Comparison of ENCODE assay signal across 27 cellular contexts in genomic region chr4:155423671-155424070, GRCh38. TPM values are rescaled to one million over a fixed set of nuclear protein-coding genes. Genes with fewer than 3 reads are reported as not detected.
A peak's percentile ranks its signal among the peaks of the same experiment; 100 is the strongest.
DNase-seq lines count a peak whose midpoint lies in the region; ATAC-seq, FAIRE-seq and TF ChIP-seq lines count a peak whose summit lies in the region.
"Had no signal": no experiment of that assay in that cellular context is flagged by ENCODE, and none has a peak within 500 bp of the region (broad histone marks: within the 10 kb centered on the region; RNA-seq: fewer than 3 reads in every experiment).

No MANE protein-coding gene starts in this region.

- no peaks in the 10 kb centered on the region for H3K36me3 ChIP-seq in left ventricle myocardium inferior
- no peaks in the 10 kb centered on the region for H3K36me3 ChIP-seq in vagina
- H3K36me3 ChIP-seq: BE2C had no signal

- TF ChIP-seq POLR2A in vagina (IDR thresholded peaks at IDR 0.05): no peak
- no peak for TF ChIP-seq POLR2A in H54 (IDR thresholded peaks at IDR 0.05; ENCODE audit: low read depth, low read length)

- H3K27me3 ChIP-seq in left ventricle myocardium inferior (ENCODE audit: low read depth): no peaks in the 10 kb centered on the region
- no peaks in the 10 kb centered on the region for H3K27me3 ChIP-seq in vagina
- H3K27me3 ChIP-seq: BE2C, BLaER1 had no signal

- peak; percentile 55 for ATAC-seq in Right ventricle myocardium superior (ENCODE audit: poor library complexity)
- ATAC-seq in Right ventricle myocardium inferior: no peak
- peak; percentile 50 for ATAC-seq in left ventricle myocardium superior

- no peak for TF ChIP-seq CTCF in left ventricle myocardium inferior (IDR thresholded peaks at IDR 0.05; ENCODE audit: borderline replicate concordance)
- TF ChIP-seq CTCF in LNCaP clone FGC (IDR thresholded peaks at IDR 0.05; ENCODE audit: control insufficient read depth, extremely low read depth, insufficient read depth): no peak
- TF ChIP-seq CTCF in vagina (IDR thresholded peaks at IDR 0.05): no peak

- H3K9me3 ChIP-seq in left ventricle myocardium inferior (replicated peaks) (peaks cover 15% of the 10 kb centered on the region), vagina (no peaks in the 10 kb centered on the region)
- H3K9me3 ChIP-seq: BE2C had no signal

- no peak for DNase-seq in Right ventricle myocardium superior
- DNase-seq in Right ventricle myocardium inferior (ENCODE audit: missing footprints): no peak
- DNase-seq in left ventricle myocardium superior: no peak
- DNase-seq in left ventricle myocardium inferior: no peak
- DNase-seq in LNCaP clone FGC (ENCODE audit: low read depth): peak; percentile 81
- DNase-seq in cerebellar cortex (ENCODE audit: low spot score): peak; percentile 71
- DNase-seq in vagina (ENCODE audit: extremely low spot score in 2 of 2): no peak
- DNase-seq in H54 (ENCODE audit: insufficient read length, low spot score): no peak
- DNase-seq: 8988T; ACHN; BE2C; C1 segment of cervical spinal cord; CD4-positive, alpha-beta memory T cell; CD4-positive, CD25-positive, alpha-beta regulatory T cell; CD8-positive, alpha-beta memory T cell; COR-L47; DMS 273 treated with DMSO at 0.1 percent for 48 hours; DMS153; DMS53; DMS79; DND-41; EL; GF-D8 had no signal

- H3K27ac ChIP-seq in left ventricle myocardium inferior (replicated peaks) (no peak overlapping the region), vagina (no peak overlapping the region)
- H3K27ac ChIP-seq: BLaER1 had no signal

- H3K4me3 ChIP-seq in left ventricle myocardium inferior: no peak overlapping the region
- H3K4me3 ChIP-seq in LNCaP clone FGC (ENCODE audit: low read depth, low read length): no peak overlapping the region
- no peak overlapping the region for H3K4me3 ChIP-seq in vagina
- H3K4me3 ChIP-seq: BLaER1 had no signal

- FAIRE-seq in H54 (lab: Jason Lieb, UNC): no peak
- FAIRE-seq: A204.1, G401.6, GM12891 had no signal

- H3K4me1 ChIP-seq in left ventricle myocardium inferior (peaks cover 25% of the 10 kb centered on the region), vagina (no peaks in the 10 kb centered on the region)
- H3K4me1 ChIP-seq: BE2C had no signal

- intact Hi-C loops in Right ventricle myocardium superior (cut with DNase I) (no loop called here), Right ventricle myocardium inferior (cut with DNase I) (no loop called here), left ventricle myocardium superior (cut with micrococcal nuclease) (no loop called here), left ventricle myocardium inferior (cut with micrococcal nuclease) (no loop called here), vagina (cut with DNase I) (no loop called here)

RNA-seq across cellular contexts. Expression of gene MAP9, which starts 46.9 kb away (rescaled TPM):
- 5.3 TPM for total RNA-seq in Right ventricle myocardium superior
- 7.3 TPM for total RNA-seq in Right ventricle myocardium inferior
- total RNA-seq in left ventricle myocardium superior: 9.9 TPM
- total RNA-seq in left ventricle myocardium inferior: 6.6 TPM
- total RNA-seq in vagina: 3.4 TPM

Comparison
In these comparisons a context has a peak if more than half of its experiments do, and no peak if none do; other contexts are left out.
1. DNase-seq: peak in LNCaP clone FGC (single experiment) and cerebellar cortex (single experiment); none in Right ventricle myocardium superior (single experiment), Right ventricle myocardium inferior (single experiment), left ventricle myocardium superior (single experiment), left ventricle myocardium inferior (single experiment), vagina (0 of 2) and H54 (single experiment).